ENCODE assay signal across 1 cellular context in the genomic region with DNA sequence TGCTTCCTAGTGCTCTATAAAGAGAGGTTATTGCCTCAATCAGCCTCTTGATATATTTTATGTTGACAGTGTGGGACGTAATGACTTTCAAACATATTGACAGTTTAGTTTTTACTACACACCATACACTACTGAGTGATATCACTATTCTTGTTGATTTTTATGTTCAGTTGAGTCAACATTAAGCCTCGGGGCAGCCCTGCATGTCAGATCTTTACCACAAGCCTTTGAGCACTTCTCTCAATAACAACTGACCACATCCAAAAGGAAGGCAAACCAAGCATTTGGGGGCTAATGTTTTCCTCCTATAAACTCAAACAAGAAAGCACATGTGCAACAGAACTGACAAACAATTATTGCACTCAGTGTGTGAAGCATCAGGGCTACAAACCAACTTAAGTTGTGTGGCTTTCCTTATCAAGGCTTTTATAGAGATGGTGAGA.
TF ChIP-seq lines count a peak whose summit lies in the region.

No MANE protein-coding gene starts in this region.

TF ChIP-seq in GM23338, 12 proteins besides CTCF, POLR2A, EP300 and RAD21 (continued from another document):
- TF ChIP-seq EZH2 (IDR thresholded peaks at IDR 0.05; ENCODE audit: low read depth, unreplicated experiment) (no peak), CREB1 (CRISPR knock-in tag; IDR thresholded peaks at IDR 0.05; ENCODE audit: low read depth) (no peak), STAT1 (IDR thresholded peaks at IDR 0.05; ENCODE audit: unreplicated experiment) (no peak), POLR2AphosphoS5 (IDR thresholded peaks at IDR 0.05; ENCODE audit: low read depth) (no peak), JUNB (IDR thresholded peaks at IDR 0.05; ENCODE audit: unreplicated experiment) (no peak), NANOG (IDR thresholded peaks at IDR 0.05; ENCODE audit: borderline replicate concordance) (no peak)
- TF ChIP-seq, protein P1, sequence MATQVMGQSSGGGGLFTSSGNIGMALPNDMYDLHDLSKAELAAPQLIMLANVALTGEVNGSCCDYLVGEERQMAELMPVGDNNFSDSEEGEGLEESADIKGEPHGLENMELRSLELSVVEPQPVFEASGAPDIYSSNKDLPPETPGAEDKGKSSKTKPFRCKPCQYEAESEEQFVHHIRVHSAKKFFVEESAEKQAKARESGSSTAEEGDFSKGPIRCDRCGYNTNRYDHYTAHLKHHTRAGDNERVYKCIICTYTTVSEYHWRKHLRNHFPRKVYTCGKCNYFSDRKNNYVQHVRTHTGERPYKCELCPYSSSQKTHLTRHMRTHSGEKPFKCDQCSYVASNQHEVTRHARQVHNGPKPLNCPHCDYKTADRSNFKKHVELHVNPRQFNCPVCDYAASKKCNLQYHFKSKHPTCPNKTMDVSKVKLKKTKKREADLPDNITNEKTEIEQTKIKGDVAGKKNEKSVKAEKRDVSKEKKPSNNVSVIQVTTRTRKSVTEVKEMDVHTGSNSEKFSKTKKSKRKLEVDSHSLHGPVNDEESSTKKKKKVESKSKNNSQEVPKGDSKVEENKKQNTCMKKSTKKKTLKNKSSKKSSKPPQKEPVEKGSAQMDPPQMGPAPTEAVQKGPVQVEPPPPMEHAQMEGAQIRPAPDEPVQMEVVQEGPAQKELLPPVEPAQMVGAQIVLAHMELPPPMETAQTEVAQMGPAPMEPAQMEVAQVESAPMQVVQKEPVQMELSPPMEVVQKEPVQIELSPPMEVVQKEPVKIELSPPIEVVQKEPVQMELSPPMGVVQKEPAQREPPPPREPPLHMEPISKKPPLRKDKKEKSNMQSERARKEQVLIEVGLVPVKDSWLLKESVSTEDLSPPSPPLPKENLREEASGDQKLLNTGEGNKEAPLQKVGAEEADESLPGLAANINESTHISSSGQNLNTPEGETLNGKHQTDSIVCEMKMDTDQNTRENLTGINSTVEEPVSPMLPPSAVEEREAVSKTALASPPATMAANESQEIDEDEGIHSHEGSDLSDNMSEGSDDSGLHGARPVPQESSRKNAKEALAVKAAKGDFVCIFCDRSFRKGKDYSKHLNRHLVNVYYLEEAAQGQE (IDR thresholded peaks at IDR 0.05; ENCODE audit: unreplicated experiment): no peak
TF ChIP-seq in GM23338: peak in this region for 0.
